In the genomic region with DNA sequence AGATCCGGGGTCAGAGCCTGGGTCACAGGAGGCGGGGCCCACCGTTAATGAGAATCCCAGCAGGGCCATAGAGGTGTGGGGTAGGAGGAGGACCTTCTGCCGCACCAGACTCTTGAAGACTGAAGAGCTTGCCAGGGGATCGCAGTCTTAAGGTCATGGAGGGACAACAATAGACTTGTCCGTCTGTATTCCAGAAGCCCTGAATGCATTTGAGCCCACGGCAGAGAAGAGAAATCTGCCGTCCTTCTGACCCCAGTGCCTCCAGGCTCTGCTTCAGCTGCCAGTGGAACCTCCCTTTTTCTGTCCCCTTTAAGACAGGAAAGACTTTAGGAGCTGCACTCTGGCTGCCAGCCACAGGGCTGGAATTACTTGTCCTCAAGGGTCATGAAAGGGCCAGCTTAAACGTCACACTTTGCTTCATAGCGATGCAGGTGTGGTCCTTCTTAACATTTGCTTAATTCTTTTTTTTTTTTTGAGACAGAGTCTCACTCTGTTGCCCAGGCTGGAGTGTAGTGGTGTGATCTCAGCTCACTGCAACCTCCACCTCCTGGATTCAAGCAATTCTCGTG, we compare ENCODE assay signal across 13 cellular contexts. TPM values are rescaled to one million over a fixed set of nuclear protein-coding genes. Genes with fewer than 3 reads are reported as not detected.
DNase-seq lines count a peak whose midpoint lies in the region; ATAC-seq, FAIRE-seq and TF ChIP-seq lines count a peak whose summit lies in the region.
"Had no signal": no experiment of that assay in that cellular context is flagged by ENCODE, and none has a peak within 500 bp of the region (broad histone marks: within the 10 kb centered on the region; RNA-seq: fewer than 3 reads in every experiment).

No MANE protein-coding gene starts in this region.

- no peak for FAIRE-seq in D721Med (lab: Jason Lieb, UNC)

- intact Hi-C loops in esophagus muscularis mucosa (cut with DNase I): no loop called here
- intact Hi-C loops in thyroid gland (cut with DNase I): no loop called here

- peak; percentile 50 for ATAC-seq in lung (ENCODE audit: insufficient read depth, low FRiP score)

- TF ChIP-seq CTCF in esophagus muscularis mucosa (IDR thresholded peaks at IDR 0.05) (no peak), lung (IDR thresholded peaks at IDR 0.05; ENCODE audit: control extremely low read depth, extremely low read depth) (no peak), thyroid gland (IDR thresholded peaks at IDR 0.05) (no peak), D721Med (IDR thresholded peaks at IDR 0.05; ENCODE audit: insufficient read depth, missing control alignments) (no peak)

- H3K27ac ChIP-seq in esophagus muscularis mucosa (replicated peaks in 1 of 4): peak overlapping the region; percentile 39 to 66 (median 50)
- peak overlapping the region; percentile 5 to 38 for H3K27ac ChIP-seq in lung (ENCODE audit: low read depth in 1 of 2, low read length in 1 of 2)
- H3K27ac ChIP-seq in thyroid gland: peak overlapping the region in 2 of 3 donors; percentile 35 to 47
- H3K27ac ChIP-seq: SJSA1 had no signal

- 42% methylated on average over 8 of the region's 11 CpGs for WGBS in esophagus muscularis mucosa
- 49 to 74% methylated on average over 11 of the region's 11 CpGs for WGBS in lung, 2 donors
- 38 to 53% methylated on average over 5 to 11 of the region's 11 CpGs for WGBS in thyroid gland, 2 donors

- H3K27me3 ChIP-seq in NT2/D1 (ENCODE audit: insufficient read depth, insufficient read length) (no peaks in the 10 kb centered on the region), esophagus muscularis mucosa (no peaks in the 10 kb centered on the region), lung (ENCODE audit: control insufficient read depth, insufficient read depth) (no peaks in the 10 kb centered on the region), thyroid gland (no peaks in the 10 kb centered on the region)
- H3K27me3 ChIP-seq: SJSA1 had no signal

- H3K4me1 ChIP-seq in NT2/D1 (ENCODE audit: insufficient read depth, insufficient read length) (peaks cover 8% of the 10 kb centered on the region), esophagus muscularis mucosa (peaks cover 32 to 42% (median 40%) of the 10 kb centered on the region in 4 donors), lung (ENCODE audit: control insufficient read depth in 2 of 2, insufficient read depth in 2 of 2, low read length in 2 of 2) (peaks cover 0 to 7% of the 10 kb centered on the region in 2 donors), thyroid gland (peaks cover 6 to 17% of the 10 kb centered on the region in 2 donors)

- TF ChIP-seq EP300 in esophagus muscularis mucosa (IDR thresholded peaks at IDR 0.05): no peak

- DNase-seq in NT2/D1 (ENCODE audit: low read depth, low spot score): no peak
- no peak for DNase-seq in esophagus muscularis mucosa (ENCODE audit: extremely low spot score)
- DNase-seq in lung (ENCODE audit: low spot score): peak; percentile 85
- peak; percentile 71 to 80 for DNase-seq in thyroid gland
- DNase-seq in NCI-H69 (lab: John Stamatoyannopoulos, UW): no peak
- no peak for DNase-seq in D721Med (ENCODE audit: insufficient read length, low spot score)
- DNase-seq in amygdala (lab: John Stamatoyannopoulos, UW): no peak
- no peak for DNase-seq in stimulated activated naive CD4-positive, alpha-beta T cell (lab: John Stamatoyannopoulos, UW)
- DNase-seq: Caco-2; NCI-H1048; NCI-H510A treated with DMSO at 0.1 percent for 48 hours; stimulated activated CD4-positive, alpha-beta T cell treated with anti-CD3 and anti-CD28 coated beads, Interleukin-4, amount 100 ng/mL, for 1 hour had no signal

- no peak overlapping the region for H3K4me3 ChIP-seq in NT2/D1 (ENCODE audit: insufficient read length, low read depth)
- H3K4me3 ChIP-seq in esophagus muscularis mucosa: no peak overlapping the region
- H3K4me3 ChIP-seq in lung: no peak overlapping the region
- no peak overlapping the region for H3K4me3 ChIP-seq in thyroid gland (replicated peaks in 1 of 3)
- H3K4me3 ChIP-seq: SJSA1 had no signal

- H3K9me3 ChIP-seq in NT2/D1 (ENCODE audit: insufficient read depth, low read length) (no peaks in the 10 kb centered on the region), esophagus muscularis mucosa (no peaks in the 10 kb centered on the region), lung (ENCODE audit: control insufficient read depth in 2 of 2, insufficient read depth in 1 of 2, low read length in 1 of 2) (no peaks in the 10 kb centered on the region), thyroid gland (no peaks in the 10 kb centered on the region)
- H3K9me3 ChIP-seq: Caco-2, SJSA1 had no signal

- H3K36me3 ChIP-seq in NT2/D1 (ENCODE audit: insufficient read depth, insufficient read length, low read length) (peaks cover 12% of the 10 kb centered on the region), esophagus muscularis mucosa (peaks cover 4 to 52% (median 37%) of the 10 kb centered on the region in 4 donors), lung (ENCODE audit: control insufficient read depth in 2 of 2, insufficient read depth in 2 of 2, low read length in 2 of 2) (peaks cover 0 to 13% of the 10 kb centered on the region in 2 donors), thyroid gland (peaks cover 0 to 12% of the 10 kb centered on the region in 2 donors)

- TF ChIP-seq POLR2A in esophagus muscularis mucosa (IDR thresholded peaks at IDR 0.05; ENCODE audit: low read depth) (no peak), thyroid gland (IDR thresholded peaks at IDR 0.05) (no peak)

- peak overlapping the region; percentile 3 for H3K9ac ChIP-seq in NT2/D1 (ENCODE audit: insufficient read length, low read depth)

RNA-seq across cellular contexts. Expression of a gene that starts 15.5 kb away (rescaled TPM):
- total RNA-seq in esophagus muscularis mucosa: 10 to 100 TPM; 40.0 to 52.4 (median 40.5) TPM
- total RNA-seq in lung: 10 to 100 TPM; 31.5 to 31.9 TPM
- polyA plus RNA-seq in lung: 10 to 100 TPM; 23.6 to 38.3 TPM
- total RNA-seq in thyroid gland: 10 to 100 TPM in 3 of 4 donors, 1 to 10 TPM in 1; 5.3 to 33.9 (median 26.4) TPM

RNA-seq across cellular contexts. Expression of a gene that starts 36.1 kb away (rescaled TPM):
- 10 to 100 TPM in 3 of 4 donors, 1 to 10 TPM in 1; 8.0 to 18.4 (median 14.3) TPM for total RNA-seq in esophagus muscularis mucosa
- total RNA-seq in lung: 10 to 100 TPM; 10.7 to 20.4 TPM
- 10 to 100 TPM; 20.4 to 26.3 TPM for polyA plus RNA-seq in lung
- total RNA-seq in thyroid gland: 10 to 100 TPM in 3 of 4 donors, 1 to 10 TPM in 1; 6.1 to 18.9 (median 13.9) TPM

RNA-seq across cellular contexts. Expression of a gene that starts 57.1 kb away (rescaled TPM):
- total RNA-seq in esophagus muscularis mucosa: 10 to 100 TPM in 3 of 4 donors, 1 to 10 TPM in 1; 8.3 to 14.3 (median 13.4) TPM
- 10 to 100 TPM; 10.9 to 12.5 TPM for total RNA-seq in lung
- polyA plus RNA-seq in lung: 1 to 10 TPM; 5.5 to 8.6 TPM
- 10 to 100 TPM in 2 of 4 donors, 1 to 10 TPM in 2; 9.2 to 13.1 (median 10.1) TPM for total RNA-seq in thyroid gland

Comparison
In these comparisons a context has a peak if more than half of its experiments do, and no peak if none do; other contexts are left out.
1. DNase-seq: peak in lung (single experiment) and thyroid gland (2 of 2); none in NT2/D1 (single experiment), esophagus muscularis mucosa (single experiment), NCI-H69 (single experiment), D721Med (single experiment), amygdala (0 of 56) and stimulated activated naive CD4-positive, alpha-beta T cell (0 of 6).
2. Peak in every context shown above with its lines, with median percentiles within 50 percentile points of each other: H3K27ac ChIP-seq.